8 cellular contexts compared by ENCODE assay signal in the genomic region with DNA sequence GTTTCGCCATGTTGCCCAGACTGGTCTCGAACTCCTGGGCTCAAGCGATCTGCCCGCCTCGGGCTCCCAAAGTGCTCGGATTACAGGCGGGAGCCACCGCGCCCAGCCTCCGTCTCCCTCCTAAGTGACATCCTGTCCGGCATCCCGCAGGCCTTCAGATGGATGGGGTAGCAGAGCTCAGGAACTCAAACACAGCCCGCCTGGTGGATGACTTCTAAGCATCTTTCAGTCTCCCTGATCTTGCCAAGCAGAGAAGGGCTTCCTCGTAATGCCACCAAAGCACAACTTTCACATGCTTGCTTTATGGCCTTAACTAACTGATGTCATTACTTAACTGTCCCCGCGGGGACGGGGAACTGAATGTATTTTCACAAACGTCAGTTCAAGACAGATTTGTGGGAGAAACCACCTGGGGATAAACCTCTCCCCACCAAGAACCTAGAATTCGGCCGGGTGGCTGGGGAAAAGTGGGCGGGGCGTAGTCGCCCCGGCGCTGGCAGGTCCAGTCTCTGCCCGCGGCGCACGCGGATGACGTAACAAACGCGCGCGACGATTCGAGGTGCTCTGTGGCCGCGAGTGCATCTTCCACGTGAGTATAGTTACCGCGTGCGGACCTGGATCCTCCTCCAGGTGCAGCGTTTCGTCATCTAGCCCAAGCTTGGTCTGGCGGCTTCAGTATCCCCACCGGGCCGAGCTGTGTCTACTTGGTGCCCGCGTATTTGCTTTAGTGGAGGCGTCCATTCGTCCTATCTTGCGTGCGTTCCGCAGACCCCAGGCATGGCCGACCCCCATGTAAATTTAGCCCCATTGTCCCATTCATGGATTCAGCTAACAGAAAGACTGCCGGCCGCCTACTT. TPM values are rescaled to one million over a fixed set of nuclear protein-coding genes. Genes with fewer than 3 reads are reported as not detected.
DNase-seq lines count a peak whose midpoint lies in the region; ATAC-seq and TF ChIP-seq lines count a peak whose summit lies in the region.

A gene with protein sequence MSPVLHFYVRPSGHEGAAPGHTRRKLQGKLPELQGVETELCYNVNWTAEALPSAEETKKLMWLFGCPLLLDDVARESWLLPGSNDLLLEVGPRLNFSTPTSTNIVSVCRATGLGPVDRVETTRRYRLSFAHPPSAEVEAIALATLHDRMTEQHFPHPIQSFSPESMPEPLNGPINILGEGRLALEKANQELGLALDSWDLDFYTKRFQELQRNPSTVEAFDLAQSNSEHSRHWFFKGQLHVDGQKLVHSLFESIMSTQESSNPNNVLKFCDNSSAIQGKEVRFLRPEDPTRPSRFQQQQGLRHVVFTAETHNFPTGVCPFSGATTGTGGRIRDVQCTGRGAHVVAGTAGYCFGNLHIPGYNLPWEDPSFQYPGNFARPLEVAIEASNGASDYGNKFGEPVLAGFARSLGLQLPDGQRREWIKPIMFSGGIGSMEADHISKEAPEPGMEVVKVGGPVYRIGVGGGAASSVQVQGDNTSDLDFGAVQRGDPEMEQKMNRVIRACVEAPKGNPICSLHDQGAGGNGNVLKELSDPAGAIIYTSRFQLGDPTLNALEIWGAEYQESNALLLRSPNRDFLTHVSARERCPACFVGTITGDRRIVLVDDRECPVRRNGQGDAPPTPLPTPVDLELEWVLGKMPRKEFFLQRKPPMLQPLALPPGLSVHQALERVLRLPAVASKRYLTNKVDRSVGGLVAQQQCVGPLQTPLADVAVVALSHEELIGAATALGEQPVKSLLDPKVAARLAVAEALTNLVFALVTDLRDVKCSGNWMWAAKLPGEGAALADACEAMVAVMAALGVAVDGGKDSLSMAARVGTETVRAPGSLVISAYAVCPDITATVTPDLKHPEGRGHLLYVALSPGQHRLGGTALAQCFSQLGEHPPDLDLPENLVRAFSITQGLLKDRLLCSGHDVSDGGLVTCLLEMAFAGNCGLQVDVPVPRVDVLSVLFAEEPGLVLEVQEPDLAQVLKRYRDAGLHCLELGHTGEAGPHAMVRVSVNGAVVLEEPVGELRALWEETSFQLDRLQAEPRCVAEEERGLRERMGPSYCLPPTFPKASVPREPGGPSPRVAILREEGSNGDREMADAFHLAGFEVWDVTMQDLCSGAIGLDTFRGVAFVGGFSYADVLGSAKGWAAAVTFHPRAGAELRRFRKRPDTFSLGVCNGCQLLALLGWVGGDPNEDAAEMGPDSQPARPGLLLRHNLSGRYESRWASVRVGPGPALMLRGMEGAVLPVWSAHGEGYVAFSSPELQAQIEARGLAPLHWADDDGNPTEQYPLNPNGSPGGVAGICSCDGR (N-terminal part only) (plus strand): TSS at position 539 of the 857 bp plus-strand sequence. CDS start 4,649 bp downstream, outside the sequence.

- H3K36me3 ChIP-seq in ascending aorta (peaks cover 0 to under 1% of the 10 kb centered on the region in 2 donors), urinary bladder (ENCODE audit: insufficient read depth) (no peaks in the 10 kb centered on the region)

- intact Hi-C loops in ascending aorta (cut with DNase I) (loop anchor here (1.0 to 2.0 kb wide), 3 partner anchors 26 to 110 kb away; partner anchors contain the start of gene RANGRF), right cardiac atrium (cut with DNase I) (no loop called here)

- H3K27ac Mint-ChIP-seq in T-helper 2 cell treated with Interferon-gamma antibody and Interleukin-4, amounts not matched to agents 5 μg/mL and 100 μg/mL, for 36 hours: peak within 1 kb of the TSS; percentile 100

- H3K4me1 Mint-ChIP-seq in T-helper 2 cell treated with Interferon-gamma antibody and Interleukin-4, amounts not matched to agents 5 μg/mL and 100 μg/mL, for 36 hours (ENCODE audit: low read depth): peaks cover 31% of the 10 kb centered on the region

- H3K9me3 Mint-ChIP-seq in T-helper 2 cell treated with Interferon-gamma antibody and Interleukin-4, amounts not matched to agents 5 μg/mL and 100 μg/mL, for 36 hours: no peaks in the 10 kb centered on the region

- H3K9me3 ChIP-seq in ascending aorta (no peaks in the 10 kb centered on the region), right cardiac atrium (ENCODE audit: control insufficient read depth, low read length) (no peaks in the 10 kb centered on the region)

- TF ChIP-seq CTCF in GM12865 (IDR thresholded peaks at IDR 0.05; ENCODE audit: insufficient read depth, low read depth, low read length, missing control alignments) (no peak), ascending aorta (IDR thresholded peaks at IDR 0.05) (peak in 1 of 3 experiments; percentile 20)

- H3K4me3 Mint-ChIP-seq in T-helper 2 cell treated with Interferon-gamma antibody and Interleukin-4, amounts not matched to agents 5 μg/mL and 100 μg/mL, for 36 hours: peak within 1 kb of the TSS; percentile 98

- peaks cover 20% of the 10 kb centered on the region for H3K36me3 Mint-ChIP-seq in T-helper 2 cell treated with Interferon-gamma antibody and Interleukin-4, amounts not matched to agents 5 μg/mL and 100 μg/mL, for 36 hours (ENCODE audit: low read depth)

- H3K27me3 ChIP-seq in ascending aorta (no peaks in the 10 kb centered on the region), right cardiac atrium (ENCODE audit: control insufficient read depth, insufficient read depth) (no peaks in the 10 kb centered on the region)

- DNase-seq in GM12865 (ENCODE audit: low read depth) (peak; percentile 97), NCI-H187 (lab: John Stamatoyannopoulos, UW) (peak; percentile 72 to 79), ascending aorta (ENCODE audit: low spot score in 2 of 2) (peak; percentile 75 to 98), right cardiac atrium (peak; percentile 96 to 99 (median 98)), pulmonary artery endothelial cell (ENCODE audit: low read depth, low spot score) (peak; percentile 69)
- DNase-seq in T-helper 2 cell treated with Interferon-gamma antibody and Interleukin-4, amounts not matched to agents 5 μg/mL and 100 μg/mL, for 36 hours (ENCODE audit: low spot score): peak; percentile 96

- H3K4me1 ChIP-seq in ascending aorta: peaks cover 0 to 6% of the 10 kb centered on the region in 2 donors
- H3K4me1 ChIP-seq in right cardiac atrium (ENCODE audit: control insufficient read depth, insufficient read depth, low read length): no peaks in the 10 kb centered on the region
- peaks cover 2% of the 10 kb centered on the region for H3K4me1 ChIP-seq in urinary bladder (ENCODE audit: insufficient read depth)

- H3K27ac ChIP-seq in ascending aorta (peak within 1 kb of the TSS; percentile 94 to 98), right cardiac atrium (ENCODE audit: low read length) (peak within 1 kb of the TSS; percentile 95), urinary bladder (ENCODE audit: low read depth) (peak within 1 kb of the TSS; percentile 92)

- H3K4me3 ChIP-seq in GM12865 (ENCODE audit: low read depth, low read length) (peak within 1 kb of the TSS; percentile 100), ascending aorta (peak within 1 kb of the TSS; percentile 80 to 82), right cardiac atrium (ENCODE audit: low read length) (peak within 1 kb of the TSS; percentile 72), urinary bladder (ENCODE audit: low read depth, low read length) (peak within 1 kb of the TSS; percentile 85)

- ATAC-seq in HG02798 (IDR thresholded peaks at IDR 0.05; ENCODE audit: poor library complexity, unreplicated experiment) (peak; percentile 69), right cardiac atrium (peak; percentile 82 to 83)

- under 1% methylated on average over 58 of the region's 58 CpGs for WGBS in right cardiac atrium
- under 1% methylated on average over 58 of the region's 58 CpGs for WGBS in urinary bladder

- H3K27me3 Mint-ChIP-seq in T-helper 2 cell treated with Interferon-gamma antibody and Interleukin-4, amounts not matched to agents 5 μg/mL and 100 μg/mL, for 36 hours (ENCODE audit: low read depth): no peaks in the 10 kb centered on the region

RNA-seq across cellular contexts. Expression of the gene that starts here (rescaled TPM):
- total RNA-seq in ascending aorta: 108 TPM
- 10 to 100 TPM; 12.4 to 19.7 (median 15.7) TPM for total RNA-seq in right cardiac atrium
- polyA plus RNA-seq in right cardiac atrium: 7.5 TPM
- 40.7 and 52.3 TPM in 2 replicates for total RNA-seq in pulmonary artery endothelial cell
- 13.6 TPM for total RNA-seq in urinary bladder
- 13.1 TPM for polyA plus RNA-seq in urinary bladder

Comparison
In these comparisons a context has a peak if more than half of its experiments do, and no peak if none do; other contexts are left out.
1. Peak in every context shown above with its lines: DNase-seq, ATAC-seq, H3K4me3 ChIP-seq and H3K27ac ChIP-seq.